Comparison of ENCODE assay signal across 8 cellular contexts in the genomic region with DNA sequence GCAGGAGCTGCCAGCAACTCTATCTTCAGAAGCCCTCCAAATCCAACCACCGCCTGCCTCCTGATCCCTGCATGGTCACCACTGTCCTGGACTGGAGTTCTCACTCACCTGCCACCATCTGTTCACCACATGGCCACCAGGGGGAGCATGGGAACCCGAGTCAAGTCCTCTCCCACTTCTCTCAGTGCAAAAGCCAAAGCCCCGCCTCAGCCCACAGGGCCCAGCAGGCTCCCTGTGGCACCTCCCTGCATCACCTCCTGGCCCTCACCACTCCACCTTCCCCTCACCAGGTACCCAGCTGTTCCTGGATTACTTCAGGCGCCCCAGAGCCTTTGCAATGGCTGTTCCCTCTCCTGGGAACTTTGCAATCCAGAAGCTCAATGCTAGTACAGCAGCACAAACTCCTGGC. TPM values are rescaled to one million over a fixed set of nuclear protein-coding genes. Genes with fewer than 3 reads are reported as not detected.
DNase-seq lines count a peak whose midpoint lies in the region; ATAC-seq and TF ChIP-seq lines count a peak whose summit lies in the region.

No MANE protein-coding gene starts in this region.

- H3K36me3 ChIP-seq in GM06990 (ENCODE audit: control insufficient read depth, insufficient read depth, low read length) (peaks cover 48% of the 10 kb centered on the region), sigmoid colon (peaks cover 28 to 84% (median 56%) of the 10 kb centered on the region in 4 donors)

- ATAC-seq in left cardiac atrium (peak; percentile 35 to 50), GM19463 (IDR thresholded peaks at IDR 0.05; ENCODE audit: unreplicated experiment) (no peak), GM18867 (IDR thresholded peaks at IDR 0.05; ENCODE audit: unreplicated experiment) (no peak)

- peaks cover 0 to 23% (median 15%) of the 10 kb centered on the region in 4 donors for H3K4me1 ChIP-seq in sigmoid colon

- intact Hi-C loops in left cardiac atrium (cut with DNase I) (no loop called here), sigmoid colon (cut with DNase I) (no loop called here)

- H3K9me3 ChIP-seq in sigmoid colon, result no peaks in the 10 kb centered on the region

- H3K27ac ChIP-seq in sigmoid colon, result no peak overlapping the region

- TF ChIP-seq POLR2A in sigmoid colon (IDR thresholded peaks at IDR 0.05), result no peak

- DNase-seq in GM06990 (ENCODE audit: extremely low read depth, insufficient read length), result peak; percentile 61
- DNase-seq in NCI-H1048 (lab: John Stamatoyannopoulos, UW), result peak; percentile 63
- peak; percentile 73 for DNase-seq in T follicular helper cell (ENCODE audit: low read depth)
- peak; percentile 78 for DNase-seq in activated naive CD8-positive, alpha-beta T cell treated with anti-CD3 and anti-CD28 coated beads, Interleukin-2, amount 50 U/mL, for 16 hours (ENCODE audit: low read depth, low spot score)
- DNase-seq in left cardiac atrium, result peak; percentile 86
- DNase-seq in sigmoid colon, result peak; percentile 89

- TF ChIP-seq CTCF in GM06990 (IDR thresholded peaks at IDR 0.05; ENCODE audit: insufficient read depth, low read length, poor library complexity, severe bottlenecking), result peak; percentile 90
- peak; percentile 61 to 89 (median 82) for TF ChIP-seq CTCF in sigmoid colon (IDR thresholded peaks at IDR 0.05)

- H3K27me3 ChIP-seq in GM06990 (replicated peaks; ENCODE audit: control insufficient read depth, insufficient read depth, low read length), result no peaks in the 10 kb centered on the region
- no peaks in the 10 kb centered on the region for H3K27me3 ChIP-seq in sigmoid colon

- WGBS in sigmoid colon, 2 donors, result 15 to 26% methylated on average over 4 of the region's 4 CpGs

- no peak for TF ChIP-seq EP300 in sigmoid colon (IDR thresholded peaks at IDR 0.05)

- H3K4me3 ChIP-seq in GM06990 (replicated peaks; ENCODE audit: low read depth, low read length) (no peak overlapping the region), sigmoid colon (no peak overlapping the region)

RNA-seq across cellular contexts. Expression of a gene that starts 5.3 kb away (rescaled TPM):
- 10 to 100 TPM; 38.4 to 51.9 TPM for total RNA-seq in left cardiac atrium
- 100 to 1,000 TPM; 105 to 160 (median 136) TPM for total RNA-seq in sigmoid colon
- 10 to 100 TPM; 60.3 to 74.1 (median 73.3) TPM for polyA plus RNA-seq in sigmoid colon

RNA-seq across cellular contexts. Expression of a gene that starts 9.8 kb away (rescaled TPM):
- total RNA-seq in left cardiac atrium (1 to 10 TPM; 7.8 to 8.0 TPM), sigmoid colon (10 to 100 TPM in 2 of 4 donors, 1 to 10 TPM in 2; 7.8 to 11.7 (median 10.0) TPM)
- polyA plus RNA-seq in sigmoid colon, result 10 to 100 TPM in 2 of 3 donors, 1 to 10 TPM in 1; 8.3 to 13.4 (median 12.6) TPM

RNA-seq across cellular contexts. Expression of a gene that starts 9.8 kb away (rescaled TPM):
- total RNA-seq in left cardiac atrium (10 to 100 TPM; 42.1 to 55.8 TPM), sigmoid colon (10 to 100 TPM; 41.1 to 75.6 (median 63.8) TPM)
- polyA plus RNA-seq in sigmoid colon, result 10 to 100 TPM; 26.4 to 68.1 (median 31.0) TPM

RNA-seq across cellular contexts. Expression of a gene that starts 11.4 kb away (rescaled TPM):
- total RNA-seq in left cardiac atrium (not detected), sigmoid colon (not detected)
- not detected for polyA plus RNA-seq in sigmoid colon

RNA-seq across cellular contexts. Expression of a gene that starts 20.0 kb away (rescaled TPM):
- total RNA-seq in left cardiac atrium (1 to 10 TPM; 1.4 to 2.3 TPM), sigmoid colon (1 to 10 TPM; 3.6 to 6.4 (median 4.5) TPM)
- polyA plus RNA-seq in sigmoid colon, result 10 to 100 TPM in 1 of 3 donors, 1 to 10 TPM in 2; 6.2 to 10.8 (median 7.8) TPM

Comparison
In these comparisons a context has a peak if more than half of its experiments do, and no peak if none do; other contexts are left out.
1. ATAC-seq: peak in left cardiac atrium (2 of 2); none in GM19463 (single experiment) and GM18867 (single experiment).
2. Peak in every context shown above with its lines, with median percentiles within 50 percentile points of each other: DNase-seq.